2 cellular contexts compared by ENCODE assay signal in the genomic region with DNA sequence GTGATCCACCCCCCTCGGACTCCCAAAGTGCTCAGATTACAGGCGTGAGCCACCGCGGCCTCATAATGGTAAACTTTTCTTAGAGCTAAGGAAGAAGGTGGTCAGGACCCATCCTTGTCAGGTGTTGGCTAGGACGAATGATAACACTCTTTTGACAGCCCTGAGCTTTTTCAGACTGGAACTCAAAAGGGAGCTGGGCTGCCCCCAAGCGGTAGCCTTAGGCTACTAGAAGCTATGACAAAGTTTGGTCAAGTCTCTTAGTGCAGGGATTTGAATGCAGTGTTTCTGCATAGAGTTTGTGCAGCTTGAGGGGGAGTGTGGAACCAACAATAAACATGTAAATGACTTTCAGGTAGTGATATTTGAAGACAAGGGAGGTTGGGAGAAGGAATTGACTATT.
TF ChIP-seq lines count a peak whose summit lies in the region.

No MANE protein-coding gene starts in this region.

TF ChIP-seq in GM12878, 131 proteins besides CTCF, POLR2A, EP300 and RAD21:
- TF ChIP-seq SMC3 (IDR thresholded peaks at IDR 0.05; ENCODE audit: borderline replicate concordance, low read length) = peak; percentile 58; the same call in 1 of the 2 replicates
- TF ChIP-seq BRCA1 (IDR thresholded peaks at IDR 0.05; ENCODE audit: low read depth, low read length) = no peak
- no peak for TF ChIP-seq USF2 (IDR thresholded peaks at IDR 0.05; ENCODE audit: borderline replicate concordance, low read depth, low read length)
TF ChIP-seq in GM12878: peak in this region for 1.

TF ChIP-seq in liver, 16 proteins besides CTCF, POLR2A, EP300 and RAD21:
- no peak for TF ChIP-seq FOXA1 (IDR thresholded peaks at IDR 0.05)
- TF ChIP-seq FOXA2 (IDR thresholded peaks at IDR 0.05) = no peak
- TF ChIP-seq REST (IDR thresholded peaks at IDR 0.05) = no peak
- TF ChIP-seq JUND (IDR thresholded peaks at IDR 0.05) = no peak
- TF ChIP-seq HNF4G (IDR thresholded peaks at IDR 0.05) = no peak
- TF ChIP-seq HNF4A (conservative IDR thresholded peaks at IDR 0.05) = no peak
- no peak for TF ChIP-seq ATF3 (IDR thresholded peaks at IDR 0.05)
- TF ChIP-seq EGR1 (IDR thresholded peaks at IDR 0.05; ENCODE audit: low read depth in 2 of 2) = no peak
- TF ChIP-seq NR2F2 (IDR thresholded peaks at IDR 0.05) = no peak
